Comparison of ENCODE assay signal across 11 cellular contexts in the genomic region with DNA sequence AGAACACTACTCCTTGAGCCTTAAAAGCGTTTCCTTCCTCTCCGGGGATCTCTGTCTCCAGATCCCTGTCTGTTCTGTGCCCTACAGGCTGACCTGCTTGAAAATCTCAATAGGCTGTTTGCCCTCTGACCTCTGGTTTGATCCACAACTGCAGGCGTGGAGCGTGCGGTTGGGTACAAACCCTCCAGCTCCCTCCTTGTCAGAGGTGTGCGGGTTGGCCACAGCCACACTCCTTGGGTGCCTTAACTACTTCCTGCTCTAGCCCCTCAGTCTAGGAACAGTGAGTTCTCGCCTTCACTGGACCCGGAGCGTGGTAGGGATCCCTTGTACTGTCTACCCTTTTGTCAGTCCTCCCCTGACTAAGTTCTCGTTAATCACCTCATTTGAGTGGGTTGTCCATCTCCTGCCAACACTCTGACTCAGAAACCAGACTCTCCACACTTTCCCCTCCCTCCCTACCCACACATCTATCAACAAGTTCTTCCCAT. TPM values are rescaled to one million over a fixed set of nuclear protein-coding genes. Genes with fewer than 3 reads are reported as not detected.
A peak's percentile ranks its signal among the peaks of the same experiment; 100 is the strongest.
DNase-seq lines count a peak whose midpoint lies in the region; ATAC-seq and TF ChIP-seq lines count a peak whose summit lies in the region.
"Had no signal": no experiment of that assay in that cellular context is flagged by ENCODE, and none has a peak within 500 bp of the region (broad histone marks: within the 10 kb centered on the region; RNA-seq: fewer than 3 reads in every experiment).

No MANE protein-coding gene starts in this region.

- ATAC-seq in upper lobe of right lung (peak; percentile 13), WTC11 (no peak), GM18873 (IDR thresholded peaks at IDR 0.05; ENCODE audit: low FRiP score, unreplicated experiment) (no peak)

- H3K4me1 ChIP-seq in mesodermal cell (ENCODE audit: control insufficient read depth, insufficient read depth, low read length, poor library complexity, severe bottlenecking), result peaks cover 42% of the 10 kb centered on the region
- H3K4me1 ChIP-seq in upper lobe of right lung, result peaks cover 76% of the 10 kb centered on the region

- H3K4me1 Mint-ChIP-seq in activated CD4-positive, alpha-beta T cell treated with anti-CD3 and anti-CD28 coated beads, Interleukin-2, amount 10 ng/mL, durations not matched to agents 7 days and 5 days, result peaks cover 43% of the 10 kb centered on the region
- H3K4me1 Mint-ChIP-seq in dendritic cell treated with granulocyte-macrophage colony-stimulating factor and Interleukin-4, amounts not matched to agents 40 ng/mL and 50 ng/mL, for 4 days (ENCODE audit: low read depth), result peaks cover 100% of the 10 kb centered on the region
- H3K4me1 Mint-ChIP-seq in WTC11, result peaks cover 65% of the 10 kb centered on the region

- H3K27me3 ChIP-seq in upper lobe of right lung, result no peaks in the 10 kb centered on the region

- TF ChIP-seq CTCF in upper lobe of right lung (IDR thresholded peaks at IDR 0.05) (no peak), WTC11 (IDR thresholded peaks at IDR 0.05) (no peak)

- peak overlapping the region; percentile 82 for H3K27ac Mint-ChIP-seq in activated CD4-positive, alpha-beta T cell treated with anti-CD3 and anti-CD28 coated beads, Interleukin-2, amount 10 ng/mL, durations not matched to agents 7 days and 5 days
- peak overlapping the region; percentile 78 for H3K27ac Mint-ChIP-seq in dendritic cell treated with granulocyte-macrophage colony-stimulating factor and Interleukin-4, amounts not matched to agents 40 ng/mL and 50 ng/mL, for 4 days
- H3K27ac Mint-ChIP-seq in WTC11, result no peak overlapping the region

- intact Hi-C loops in dendritic cell treated with granulocyte-macrophage colony-stimulating factor and Interleukin-4, amounts not matched to agents 40 ng/mL and 50 ng/mL, for 4 days (cut with micrococcal nuclease), result no loop called here
- intact Hi-C loops in upper lobe of right lung (cut with DNase I), result no loop called here

- POLR2A ChIA-PET in activated CD4-positive, alpha-beta T cell treated with anti-CD3 and anti-CD28 coated beads, Interleukin-2, amount 10 ng/mL, durations not matched to agents 7 days and 5 days (lab: Charles Lee), result no interaction called here
- POLR2A ChIA-PET in WTC11 (lab: Charles Lee), result no interaction called here

- H3K4me3 ChIP-seq in mesodermal cell (ENCODE audit: extremely low read depth, insufficient read depth, low read length, poor library complexity, severe bottlenecking), result no peak overlapping the region
- no peak overlapping the region for H3K4me3 ChIP-seq in upper lobe of right lung
- H3K4me3 ChIP-seq: A549, SK-N-MC had no signal

- no peak for DNase-seq in activated CD4-positive, alpha-beta T cell treated with anti-CD3 and anti-CD28 coated beads, Interleukin-2, amount 10 ng/mL, durations not matched to agents 7 days and 5 days
- DNase-seq in activated CD4-positive, alpha-beta T cell treated with anti-CD3 and anti-CD28 coated beads for 1 hour, result no peak
- DNase-seq in upper lobe of right lung (no peak), WTC11 (ENCODE audit: low spot score) (no peak)
- no peak for DNase-seq in activated CD4-positive, CD25-positive, alpha-beta regulatory T cell (lab: John Stamatoyannopoulos, UW)
- DNase-seq: erythroblast had no signal

- no peaks in the 10 kb centered on the region for H3K36me3 Mint-ChIP-seq in activated CD4-positive, alpha-beta T cell treated with anti-CD3 and anti-CD28 coated beads, Interleukin-2, amount 10 ng/mL, durations not matched to agents 7 days and 5 days (ENCODE audit: low read depth)
- peaks cover 99% of the 10 kb centered on the region for H3K36me3 Mint-ChIP-seq in dendritic cell treated with granulocyte-macrophage colony-stimulating factor and Interleukin-4, amounts not matched to agents 40 ng/mL and 50 ng/mL, for 4 days (ENCODE audit: low read depth)
- no peaks in the 10 kb centered on the region for H3K36me3 Mint-ChIP-seq in WTC11

- H3K9me3 Mint-ChIP-seq in activated CD4-positive, alpha-beta T cell treated with anti-CD3 and anti-CD28 coated beads, Interleukin-2, amount 10 ng/mL, durations not matched to agents 7 days and 5 days, result no peaks in the 10 kb centered on the region
- no peaks in the 10 kb centered on the region for H3K9me3 Mint-ChIP-seq in dendritic cell treated with granulocyte-macrophage colony-stimulating factor and Interleukin-4, amounts not matched to agents 40 ng/mL and 50 ng/mL, for 4 days
- H3K9me3 Mint-ChIP-seq in WTC11, result 0 out of 2 replicates have a peak, but pooled peaks cover 3% of the 10 kb centered on the region

- H3K36me3 ChIP-seq in mesodermal cell (ENCODE audit: control insufficient read depth, insufficient read depth, low read length) (no peaks in the 10 kb centered on the region), upper lobe of right lung (no peaks in the 10 kb centered on the region)

- H3K27ac ChIP-seq in mesodermal cell (ENCODE audit: low read depth, low read length, severe bottlenecking) (peak overlapping the region; percentile 80), upper lobe of right lung (peak overlapping the region; percentile 78)
- H3K27ac ChIP-seq: A549, SK-N-MC had no signal

- CTCF ChIA-PET in activated CD4-positive, alpha-beta T cell treated with anti-CD3 and anti-CD28 coated beads, Interleukin-2, amount 10 ng/mL, durations not matched to agents 7 days and 5 days (lab: Charles Lee), result interaction anchor here (1.3 to 1.6 kb wide), 3 partner anchors 9 to 50 kb away, joined by 3 to 5 read pairs (median 4); no protein-coding TSS in a partner anchor
- CTCF ChIA-PET in WTC11 (lab: Charles Lee), result interaction anchor here (1.5 kb wide), 1 partner anchor 69 kb away, joined by 4 read pairs; no protein-coding TSS in a partner anchor

- peaks cover 3% of the 10 kb centered on the region for H3K27me3 Mint-ChIP-seq in activated CD4-positive, alpha-beta T cell treated with anti-CD3 and anti-CD28 coated beads, Interleukin-2, amount 10 ng/mL, durations not matched to agents 7 days and 5 days
- peaks cover 10% of the 10 kb centered on the region for H3K27me3 Mint-ChIP-seq in dendritic cell treated with granulocyte-macrophage colony-stimulating factor and Interleukin-4, amounts not matched to agents 40 ng/mL and 50 ng/mL, for 4 days
- H3K27me3 Mint-ChIP-seq in WTC11 (ENCODE audit: low read depth), result no peaks in the 10 kb centered on the region

- H3K9me3 ChIP-seq in mesodermal cell (ENCODE audit: control insufficient read depth, low read length) (no peaks in the 10 kb centered on the region), upper lobe of right lung (no peaks in the 10 kb centered on the region)
- H3K9me3 ChIP-seq: A549 had no signal

- H3K4me3 Mint-ChIP-seq in activated CD4-positive, alpha-beta T cell treated with anti-CD3 and anti-CD28 coated beads, Interleukin-2, amount 10 ng/mL, durations not matched to agents 7 days and 5 days, result no peak overlapping the region
- peak overlapping the region; percentile 66 for H3K4me3 Mint-ChIP-seq in dendritic cell treated with granulocyte-macrophage colony-stimulating factor and Interleukin-4, amounts not matched to agents 40 ng/mL and 50 ng/mL, for 4 days
- no peak overlapping the region for H3K4me3 Mint-ChIP-seq in WTC11

- WGBS in mesodermal cell (ENCODE audit: insufficient coverage in 2 of 2), 2 experiments, result 76 to 85% methylated on average over 9 to 10 of the region's 10 CpGs

TF ChIP-seq in WTC11, 78 proteins besides CTCF, POLR2A, EP300 and RAD21 (continues in another document):
- no peak for TF ChIP-seq EMX1 (CRISPR knock-in tag; IDR thresholded peaks at IDR 0.05)
- no peak for TF ChIP-seq ZNF423 (CRISPR knock-in tag; IDR thresholded peaks at IDR 0.05)
- TF ChIP-seq ZNF138 (CRISPR knock-in tag; conservative IDR thresholded peaks at IDR 0.05), result no peak
- TF ChIP-seq, protein P1, sequence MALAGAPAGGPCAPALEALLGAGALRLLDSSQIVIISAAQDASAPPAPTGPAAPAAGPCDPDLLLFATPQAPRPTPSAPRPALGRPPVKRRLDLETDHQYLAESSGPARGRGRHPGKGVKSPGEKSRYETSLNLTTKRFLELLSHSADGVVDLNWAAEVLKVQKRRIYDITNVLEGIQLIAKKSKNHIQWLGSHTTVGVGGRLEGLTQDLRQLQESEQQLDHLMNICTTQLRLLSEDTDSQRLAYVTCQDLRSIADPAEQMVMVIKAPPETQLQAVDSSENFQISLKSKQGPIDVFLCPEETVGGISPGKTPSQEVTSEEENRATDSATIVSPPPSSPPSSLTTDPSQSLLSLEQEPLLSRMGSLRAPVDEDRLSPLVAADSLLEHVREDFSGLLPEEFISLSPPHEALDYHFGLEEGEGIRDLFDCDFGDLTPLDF (CRISPR knock-in tag; IDR thresholded peaks at IDR 0.05), result no peak
- no peak for TF ChIP-seq ATF1 (CRISPR knock-in tag; IDR thresholded peaks at IDR 0.05)
- TF ChIP-seq, protein P2, sequence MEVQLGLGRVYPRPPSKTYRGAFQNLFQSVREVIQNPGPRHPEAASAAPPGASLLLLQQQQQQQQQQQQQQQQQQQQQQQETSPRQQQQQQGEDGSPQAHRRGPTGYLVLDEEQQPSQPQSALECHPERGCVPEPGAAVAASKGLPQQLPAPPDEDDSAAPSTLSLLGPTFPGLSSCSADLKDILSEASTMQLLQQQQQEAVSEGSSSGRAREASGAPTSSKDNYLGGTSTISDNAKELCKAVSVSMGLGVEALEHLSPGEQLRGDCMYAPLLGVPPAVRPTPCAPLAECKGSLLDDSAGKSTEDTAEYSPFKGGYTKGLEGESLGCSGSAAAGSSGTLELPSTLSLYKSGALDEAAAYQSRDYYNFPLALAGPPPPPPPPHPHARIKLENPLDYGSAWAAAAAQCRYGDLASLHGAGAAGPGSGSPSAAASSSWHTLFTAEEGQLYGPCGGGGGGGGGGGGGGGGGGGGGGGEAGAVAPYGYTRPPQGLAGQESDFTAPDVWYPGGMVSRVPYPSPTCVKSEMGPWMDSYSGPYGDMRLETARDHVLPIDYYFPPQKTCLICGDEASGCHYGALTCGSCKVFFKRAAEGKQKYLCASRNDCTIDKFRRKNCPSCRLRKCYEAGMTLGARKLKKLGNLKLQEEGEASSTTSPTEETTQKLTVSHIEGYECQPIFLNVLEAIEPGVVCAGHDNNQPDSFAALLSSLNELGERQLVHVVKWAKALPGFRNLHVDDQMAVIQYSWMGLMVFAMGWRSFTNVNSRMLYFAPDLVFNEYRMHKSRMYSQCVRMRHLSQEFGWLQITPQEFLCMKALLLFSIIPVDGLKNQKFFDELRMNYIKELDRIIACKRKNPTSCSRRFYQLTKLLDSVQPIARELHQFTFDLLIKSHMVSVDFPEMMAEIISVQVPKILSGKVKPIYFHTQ (CRISPR knock-in tag; IDR thresholded peaks at IDR 0.05), result no peak

RNA-seq across cellular contexts. Expression of a gene that starts 33.1 kb away (rescaled TPM):
- total RNA-seq in activated CD4-positive, alpha-beta T cell treated with anti-CD3 and anti-CD28 coated beads, Interleukin-2, amount 10 ng/mL, durations not matched to agents 7 days and 5 days, result not detected
- polyA plus RNA-seq in mesodermal cell (2013, experiment 1 of 2), result 4.1 TPM
- 2.6 TPM for polyA plus RNA-seq in mesodermal cell (2013, experiment 2 of 2)
- 29.1 TPM for total RNA-seq in upper lobe of right lung
- total RNA-seq in WTC11 (2021), result 1.4 to 1.9 TPM (median 1.6 TPM) in 3 replicates
- polyA plus RNA-seq: A549 had no signal

Comparison
In these comparisons a context has a peak if more than half of its experiments do, and no peak if none do; other contexts are left out.
1. RNA of a gene that starts 33.1 kb away (total RNA-seq): 29.1 TPM in upper lobe of right lung (single experiment); 1.4 to 1.9 TPM in WTC11 and not detected in activated CD4-positive, alpha-beta T cell treated with anti-CD3 and anti-CD28 coated beads, Interleukin-2, amount 10 ng/mL, durations not matched to agents 7 days and 5 days; every median in the first group is over 10 times any median in the second.